6 cellular contexts compared by ENCODE assay signal in genomic region chr11:67715801-67716200, GRCh38. TPM values are rescaled to one million over a fixed set of nuclear protein-coding genes. Genes with fewer than 3 reads are reported as not detected.
"Had no signal": no experiment of that assay in that cellular context is flagged by ENCODE, and none has a peak within 500 bp of the region (broad histone marks: within the 10 kb centered on the region; RNA-seq: fewer than 3 reads in every experiment).

No MANE protein-coding gene starts in this region.

RNA-seq across cellular contexts. Expression of gene ALDH3B2, which starts 41.4 kb away (rescaled TPM):
- polyA plus RNA-seq: endothelial cell of umbilical vein; fibroblast of lung; heart left ventricle; immature natural killer cell; liver; naive thymus-derived CD8-positive, alpha-beta T cell had no signal
